Comparison of ENCODE assay signal across 8 cellular contexts in the genomic region with DNA sequence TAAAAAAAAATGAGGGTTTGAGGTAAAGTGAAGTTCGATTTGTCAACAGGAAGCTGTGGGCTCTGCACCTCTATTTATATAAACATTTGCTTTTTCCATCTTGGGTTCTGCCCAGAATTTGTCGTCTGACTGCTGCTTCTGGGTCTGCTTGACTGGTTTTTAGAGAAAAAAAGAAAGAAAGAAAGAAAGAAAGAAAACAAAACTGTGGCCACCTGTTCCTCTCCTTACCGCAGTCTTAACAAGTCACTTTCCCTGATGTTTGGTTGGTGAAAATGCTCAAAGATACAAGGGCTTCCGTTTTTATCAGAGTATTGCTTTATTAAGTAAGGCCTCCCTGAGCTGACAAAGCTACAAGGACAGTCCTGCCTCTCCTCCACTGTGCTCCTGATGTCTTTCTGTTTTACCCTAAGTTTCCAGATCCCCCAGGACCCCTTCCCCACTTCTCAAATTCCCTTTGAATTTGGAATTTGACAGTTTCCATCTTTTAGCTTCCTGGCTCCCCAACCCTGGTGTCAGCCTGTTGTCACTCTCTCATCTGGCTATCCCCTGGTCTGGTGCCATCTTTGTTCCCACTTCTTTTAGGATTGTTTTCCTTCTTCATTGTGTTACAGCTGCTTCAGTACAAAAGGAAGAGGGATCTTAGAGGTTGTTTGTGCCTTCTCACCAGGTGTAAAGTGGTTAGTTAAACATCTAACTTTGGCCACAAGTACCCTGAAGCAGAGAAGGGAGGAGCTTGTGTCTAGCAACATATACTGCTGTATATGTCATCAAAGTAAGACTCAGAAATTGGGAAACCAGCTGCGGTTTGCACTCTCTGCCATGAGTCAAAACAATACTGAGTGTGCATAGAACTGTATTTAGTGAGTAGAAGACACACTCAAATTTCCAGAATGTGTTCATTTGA. TPM values are rescaled to one million over a fixed set of nuclear protein-coding genes. Genes with fewer than 3 reads are reported as not detected.
DNase-seq lines count a peak whose midpoint lies in the region; ATAC-seq and TF ChIP-seq lines count a peak whose summit lies in the region.

No MANE protein-coding gene starts in this region.

- H3K4me1 Mint-ChIP-seq in mesothelial cell of epicardium = no peaks in the 10 kb centered on the region

- no peaks in the 10 kb centered on the region for H3K9me3 Mint-ChIP-seq in mesothelial cell of epicardium

- H3K9me3 ChIP-seq in prostate gland = no peaks in the 10 kb centered on the region

- no peaks in the 10 kb centered on the region for H3K36me3 Mint-ChIP-seq in mesothelial cell of epicardium

- H3K36me3 ChIP-seq in prostate gland = no peaks in the 10 kb centered on the region

- ATAC-seq in GM19035 (IDR thresholded peaks at IDR 0.05; ENCODE audit: unreplicated experiment) (peak; percentile 49), HG02938 (IDR thresholded peaks at IDR 0.05; ENCODE audit: unreplicated experiment) (peak; percentile 79)

- no peak overlapping the region for H3K27ac Mint-ChIP-seq in mesothelial cell of epicardium

- no peak for TF ChIP-seq CTCF in fibroblast of mammary gland (conservative IDR thresholded peaks at IDR 0.05; ENCODE audit: control insufficient read depth, insufficient read depth, low read depth, low read length)
- no peak for TF ChIP-seq CTCF in mesothelial cell of epicardium (IDR thresholded peaks at IDR 0.05; ENCODE audit: unreplicated experiment)
- no peak for TF ChIP-seq CTCF in prostate gland (IDR thresholded peaks at IDR 0.05)

- no peak for TF ChIP-seq POLR2A in prostate gland (IDR thresholded peaks at IDR 0.05)

- H3K27me3 Mint-ChIP-seq in mesothelial cell of epicardium (ENCODE audit: low read depth) = no peaks in the 10 kb centered on the region

- in situ Hi-C loops in G401 (cut with HindIII; ENCODE audit: low sequenced_read_pairs) = no loop called here

- 47% methylated on average over 5 of the region's 5 CpGs for WGBS in prostate gland

- DNase-seq in T-helper 1 cell (peak in 4 of 5 donors; percentile 6 to 67 (median 24)), fibroblast of mammary gland (ENCODE audit: low read depth) (peak; percentile 17), G401 (ENCODE audit: low spot score) (no peak), mesothelial cell of epicardium (ENCODE audit: low spot score in 2 of 2, unreplicated experiment in 2 of 2) (no peak), LoVo (ENCODE audit: low spot score) (no peak), prostate gland (ENCODE audit: low spot score) (no peak)

- no peak overlapping the region for H3K27ac ChIP-seq in prostate gland

- no peaks in the 10 kb centered on the region for H3K4me1 ChIP-seq in prostate gland (replicated peaks)

- H3K4me3 ChIP-seq in fibroblast of mammary gland (ENCODE audit: control insufficient read depth, low read depth, low read length) = no peak overlapping the region
- no peak overlapping the region for H3K4me3 ChIP-seq in prostate gland

- H3K27me3 ChIP-seq in prostate gland (replicated peaks; ENCODE audit: insufficient read depth) = no peaks in the 10 kb centered on the region

- intact Hi-C loops in prostate gland (cut with DNase I) = no loop called here

- H3K4me3 Mint-ChIP-seq in mesothelial cell of epicardium = no peak overlapping the region

RNA-seq across cellular contexts. Expression of gene MFAP5, which starts 18.0 kb away (rescaled TPM):
- total RNA-seq in G401 (2014; rRNA removed; shearing (Covaris generic)) = not detected in 2 replicates
- 0.60 to 1.8 TPM (median 1.5 TPM) in 3 replicates for total RNA-seq in mesothelial cell of epicardium
- total RNA-seq in prostate gland = 10 to 100 TPM in 1 of 2 donors, 1 to 10 TPM in 1; 2.8 to 13.4 TPM

RNA-seq across cellular contexts. Expression of gene AICDA, which starts 31.9 kb away (rescaled TPM):
- not detected in 2 replicates for total RNA-seq in G401 (2014; rRNA removed; shearing (Covaris generic))
- total RNA-seq in mesothelial cell of epicardium (not detected in 3 replicates), prostate gland (1 to 10 TPM in 1 of 2 donors, not detected in 1; 4.3 TPM)

RNA-seq across cellular contexts. Expression of gene RIMKLB, which starts 53.2 kb away (rescaled TPM):
- 0.14 and 0.37 TPM in 2 replicates for total RNA-seq in G401 (2014; rRNA removed; shearing (Covaris generic))
- total RNA-seq in mesothelial cell of epicardium = 121 to 124 TPM (median 123 TPM) in 3 replicates
- 10 to 100 TPM; 14.4 to 72.4 TPM for total RNA-seq in prostate gland

Comparison
In these comparisons a context has a peak if more than half of its experiments do, and no peak if none do; other contexts are left out.
1. DNase-seq: peak in T-helper 1 cell (4 of 5) and fibroblast of mammary gland (single experiment); none in G401 (single experiment), mesothelial cell of epicardium (0 of 2), LoVo (single experiment) and prostate gland (single experiment).
2. RNA of gene RIMKLB, which starts 53.2 kb away (total RNA-seq): 121 to 124 TPM in mesothelial cell of epicardium and 14.4 to 72.4 TPM in prostate gland; 0.14 to 0.37 TPM in G401; every median in the first group is over 10 times any median in the second.